Comparison of ENCODE assay signal across 9 cellular contexts in the genomic region with DNA sequence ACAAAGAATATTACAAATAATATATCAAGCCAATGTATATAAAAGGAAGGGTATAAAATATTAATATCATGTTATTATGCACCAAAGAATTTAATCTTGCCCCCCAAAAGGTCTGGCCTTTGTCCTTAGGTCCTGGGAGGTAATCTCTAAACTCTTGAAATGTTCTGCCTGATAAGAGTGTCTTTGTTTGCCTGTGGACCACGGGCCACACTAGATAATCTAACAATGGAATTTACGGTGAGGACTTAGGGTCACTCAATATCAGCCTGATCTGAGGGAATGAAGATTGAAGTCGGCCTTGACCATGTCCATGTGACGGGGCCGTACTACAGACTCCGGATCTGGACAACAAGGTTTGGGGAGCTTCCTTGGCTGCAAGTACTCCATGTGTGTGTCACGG.
"Had no signal": no experiment of that assay in that cellular context is flagged by ENCODE, and none has a peak within 500 bp of the region (broad histone marks: within the 10 kb centered on the region; RNA-seq: fewer than 3 reads in every experiment).

No MANE protein-coding gene starts in this region.

- H3K27ac ChIP-seq: KMS-11 had no signal

- H3K4me3 Mint-ChIP-seq: HFFc6 had no signal

- H3K4me2 ChIP-seq: KMS-11 had no signal

- H3K4me1 ChIP-seq: HAP-1 had no signal

- H3K9me3 Mint-ChIP-seq: HFFc6 had no signal

- H3K9me3 ChIP-seq: HAP-1 had no signal

- DNase-seq: GOT3, H7, HFFc6, IMR-90, KBM-7 had no signal

- ATAC-seq: HCT116 had no signal

- H3K9ac ChIP-seq: KMS-11 had no signal

- H3K4me3 ChIP-seq: HAP-1 had no signal

- H3K27ac Mint-ChIP-seq: HFFc6 had no signal

- FAIRE-seq: HTR-8/SVneo had no signal
